Comparison of ENCODE assay signal across 10 cellular contexts in genomic region chr1:226687476-226687875, GRCh38. TPM values are rescaled to one million over a fixed set of nuclear protein-coding genes. Genes with fewer than 3 reads are reported as not detected.
A peak's percentile ranks its signal among the peaks of the same experiment; 100 is the strongest.
DNase-seq lines count a peak whose midpoint lies in the region; ATAC-seq and TF ChIP-seq lines count a peak whose summit lies in the region.
"Had no signal": no experiment of that assay in that cellular context is flagged by ENCODE, and none has a peak within 500 bp of the region (broad histone marks: within the 10 kb centered on the region; RNA-seq: fewer than 3 reads in every experiment).

No MANE protein-coding gene starts in this region.

- ATAC-seq in right cardiac atrium (peak; percentile 23 to 27), HG03135 (IDR thresholded peaks at IDR 0.05; ENCODE audit: unreplicated experiment) (no peak)

- BruUV-seq in Calu3 (replicated peaks; lab: Mats Ljungman, UMichigan) = no TSS peak

- no peaks in the 10 kb centered on the region for H3K27me3 Mint-ChIP-seq in Calu3 (ENCODE audit: unreplicated experiment)

- intact Hi-C loops in right cardiac atrium (cut with DNase I) = no loop called here
- intact Hi-C loops in Calu3 (cut with micrococcal nuclease; ENCODE audit: unreplicated experiment) = no loop called here

- H3K9me3 ChIP-seq in right cardiac atrium (ENCODE audit: control insufficient read depth, low read length) = no peaks in the 10 kb centered on the region
- H3K9me3 ChIP-seq: A549 had no signal

- CTCF ChIA-PET in Calu3 (lab: Charles Lee) = interaction anchor here (1.4 kb wide), 1 partner anchor 13 kb away, joined by 3 read pairs; no protein-coding TSS in a partner anchor

- no peaks in the 10 kb centered on the region for H3K4me1 Mint-ChIP-seq in Calu3 (ENCODE audit: low read depth, unreplicated experiment)

- 81% methylated on average over 3 of the region's 3 CpGs for WGBS in right cardiac atrium

- DNase-seq in DMS53 (lab: John Stamatoyannopoulos, UW) = peak; percentile 43
- DNase-seq in DMS53 treated with DMSO at 0.1 percent for 48 hours (lab: John Stamatoyannopoulos, UW; ENCODE audit: unreplicated experiment) = no peak
- peak; percentile 65 for DNase-seq in activated T-cell treated with anti-CD3 and anti-CD28 coated beads, Interleukin-2, amount 50 U/mL, for 1 hour
- no peak for DNase-seq in right cardiac atrium
- DNase-seq in substantia nigra (lab: John Stamatoyannopoulos, UW) = peak in 11 of 49 donors; percentile 32 to 47 (median 42)
- DNase-seq in Calu3 = no peak
- no peak for DNase-seq in DMS79 treated with DMSO at 0.1 percent for 48 hours (lab: John Stamatoyannopoulos, UW)

- peaks cover 38% of the 10 kb centered on the region for H3K4me1 ChIP-seq in right cardiac atrium (ENCODE audit: control insufficient read depth, insufficient read depth, low read length)
- H3K4me1 ChIP-seq: A549 had no signal

- no peaks in the 10 kb centered on the region for H3K9me3 Mint-ChIP-seq in Calu3 (ENCODE audit: low read depth, unreplicated experiment)

- H3K4me3 Mint-ChIP-seq in Calu3 (ENCODE audit: low read depth, unreplicated experiment) = no peak overlapping the region

- no peak for TF ChIP-seq CTCF in Calu3 (IDR thresholded peaks at IDR 0.05; ENCODE audit: unreplicated experiment)

- peak overlapping the region; percentile 26 for H3K27ac ChIP-seq in right cardiac atrium (ENCODE audit: low read length)
- peak overlapping the region; percentile 95 for H3K27ac ChIP-seq in substantia nigra (ENCODE audit: low read depth, low read length, poor library complexity, severe bottlenecking)
- H3K27ac ChIP-seq: A549, VCaP had no signal

- no peaks in the 10 kb centered on the region for H3K36me3 Mint-ChIP-seq in Calu3 (ENCODE audit: insufficient read depth, unreplicated experiment)

- H3K27ac Mint-ChIP-seq in Calu3 (ENCODE audit: unreplicated experiment) = no peak overlapping the region

- H3K4me3 ChIP-seq in right cardiac atrium (ENCODE audit: low read length) = no peak overlapping the region
- H3K4me3 ChIP-seq: A549 had no signal

- H3K27me3 ChIP-seq in right cardiac atrium (ENCODE audit: control insufficient read depth, insufficient read depth) = no peaks in the 10 kb centered on the region

RNA-seq across cellular contexts. Expression of gene ITPKB, which starts 51.6 kb away (rescaled TPM):
- total RNA-seq in right cardiac atrium (10 to 100 TPM in 2 of 4 donors, 1 to 10 TPM in 2; 9.6 to 15.4 (median 11.1) TPM), Calu3 (2022) (9.8 and 11.8 TPM in 2 replicates)
- polyA plus RNA-seq in right cardiac atrium = 9.6 TPM

Comparison
In these comparisons a context has a peak if more than half of its experiments do, and no peak if none do; other contexts are left out.
1. DNase-seq: peak in DMS53 (single experiment) and activated T-cell treated with anti-CD3 and anti-CD28 coated beads, Interleukin-2, amount 50 U/mL, for 1 hour (single experiment); none in DMS53 treated with DMSO at 0.1 percent for 48 hours (single experiment), right cardiac atrium (0 of 3), Calu3 (single experiment) and DMS79 treated with DMSO at 0.1 percent for 48 hours (single experiment).